2 cellular contexts compared by ENCODE assay signal in the genomic region with DNA sequence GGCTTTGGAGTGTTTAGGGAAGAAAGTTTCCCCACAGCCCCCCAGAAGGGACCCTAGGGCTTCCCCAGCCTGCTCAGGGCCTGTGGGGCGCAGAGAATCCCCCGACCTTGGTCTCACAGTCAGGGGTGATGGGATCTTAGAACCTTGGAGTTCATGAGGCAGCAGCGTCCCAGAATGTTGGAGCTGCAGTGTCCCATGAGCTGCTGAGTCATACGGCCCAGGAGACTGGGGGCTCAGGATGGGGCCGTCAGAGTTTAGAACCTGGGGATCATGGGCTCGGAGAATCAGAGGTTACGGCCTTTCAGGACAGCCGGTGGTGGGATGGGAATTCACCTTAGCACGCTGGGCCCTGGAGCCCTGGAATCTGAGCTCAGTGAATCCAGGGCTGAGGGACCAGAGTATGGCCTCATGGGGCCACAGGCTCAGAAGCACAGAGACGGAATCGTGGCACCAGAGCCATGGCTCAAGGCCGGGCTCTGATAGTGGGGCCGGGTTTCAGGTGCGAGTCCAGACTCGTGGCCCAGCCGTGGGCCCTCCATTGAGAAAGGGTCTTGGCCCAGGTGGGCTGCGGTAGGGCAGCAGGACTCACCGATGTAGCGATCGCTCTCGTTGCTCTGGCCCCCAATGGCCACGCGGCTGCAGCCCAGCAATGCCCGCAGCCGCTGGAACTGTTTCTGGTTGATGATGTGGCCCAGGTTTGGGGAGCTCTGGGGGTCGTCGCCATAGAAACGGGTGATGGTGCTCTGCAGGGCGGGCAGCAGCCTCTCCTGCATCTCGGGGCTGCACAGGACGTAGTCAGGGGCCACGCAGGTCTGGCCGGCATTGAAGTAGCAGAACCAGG.
TF ChIP-seq lines count a peak whose summit lies in the region.

No MANE protein-coding gene starts in this region.

TF ChIP-seq in K562, 482 proteins besides CTCF, POLR2A, EP300 and RAD21:
- TF ChIP-seq NFE2 (IDR thresholded peaks at IDR 0.05; ENCODE audit: low read depth): peak; percentile 32; the same call in 1 of the 2 replicates
- no peak for TF ChIP-seq RB1 (IDR thresholded peaks at IDR 0.05; ENCODE audit: low read depth)

TF ChIP-seq in WTC11, 78 proteins besides CTCF, POLR2A, EP300 and RAD21:
- TF ChIP-seq, protein P1, sequence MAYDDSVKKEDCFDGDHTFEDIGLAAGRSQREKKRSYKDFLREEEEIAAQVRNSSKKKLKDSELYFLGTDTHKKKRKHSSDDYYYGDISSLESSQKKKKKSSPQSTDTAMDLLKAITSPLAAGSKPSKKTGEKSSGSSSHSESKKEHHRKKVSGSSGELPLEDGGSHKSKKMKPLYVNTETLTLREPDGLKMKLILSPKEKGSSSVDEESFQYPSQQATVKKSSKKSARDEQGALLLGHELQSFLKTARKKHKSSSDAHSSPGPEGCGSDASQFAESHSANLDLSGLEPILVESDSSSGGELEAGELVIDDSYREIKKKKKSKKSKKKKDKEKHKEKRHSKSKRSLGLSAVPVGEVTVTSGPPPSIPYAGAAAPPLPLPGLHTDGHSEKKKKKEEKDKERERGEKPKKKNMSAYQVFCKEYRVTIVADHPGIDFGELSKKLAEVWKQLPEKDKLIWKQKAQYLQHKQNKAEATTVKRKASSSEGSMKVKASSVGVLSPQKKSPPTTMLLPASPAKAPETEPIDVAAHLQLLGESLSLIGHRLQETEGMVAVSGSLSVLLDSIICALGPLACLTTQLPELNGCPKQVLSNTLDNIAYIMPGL (CRISPR knock-in tag; IDR thresholded peaks at IDR 0.05): no peak
- TF ChIP-seq TCF7 (CRISPR knock-in tag; IDR thresholded peaks at IDR 0.05; ENCODE audit: low read depth): no peak
- TF ChIP-seq ETV6 (CRISPR knock-in tag; IDR thresholded peaks at IDR 0.05): no peak
- TF ChIP-seq, protein P2, sequence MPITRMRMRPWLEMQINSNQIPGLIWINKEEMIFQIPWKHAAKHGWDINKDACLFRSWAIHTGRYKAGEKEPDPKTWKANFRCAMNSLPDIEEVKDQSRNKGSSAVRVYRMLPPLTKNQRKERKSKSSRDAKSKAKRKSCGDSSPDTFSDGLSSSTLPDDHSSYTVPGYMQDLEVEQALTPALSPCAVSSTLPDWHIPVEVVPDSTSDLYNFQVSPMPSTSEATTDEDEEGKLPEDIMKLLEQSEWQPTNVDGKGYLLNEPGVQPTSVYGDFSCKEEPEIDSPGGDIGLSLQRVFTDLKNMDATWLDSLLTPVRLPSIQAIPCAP (CRISPR knock-in tag; IDR thresholded peaks at IDR 0.05): no peak
- TF ChIP-seq, protein P3, sequence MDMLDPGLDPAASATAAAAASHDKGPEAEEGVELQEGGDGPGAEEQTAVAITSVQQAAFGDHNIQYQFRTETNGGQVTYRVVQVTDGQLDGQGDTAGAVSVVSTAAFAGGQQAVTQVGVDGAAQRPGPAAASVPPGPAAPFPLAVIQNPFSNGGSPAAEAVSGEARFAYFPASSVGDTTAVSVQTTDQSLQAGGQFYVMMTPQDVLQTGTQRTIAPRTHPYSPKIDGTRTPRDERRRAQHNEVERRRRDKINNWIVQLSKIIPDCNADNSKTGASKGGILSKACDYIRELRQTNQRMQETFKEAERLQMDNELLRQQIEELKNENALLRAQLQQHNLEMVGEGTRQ (CRISPR knock-in tag; IDR thresholded peaks at IDR 0.05): no peak
- no peak for TF ChIP-seq ZNF263 (CRISPR knock-in tag; IDR thresholded peaks at IDR 0.05; ENCODE audit: low read depth)
- TF ChIP-seq, protein P4, sequence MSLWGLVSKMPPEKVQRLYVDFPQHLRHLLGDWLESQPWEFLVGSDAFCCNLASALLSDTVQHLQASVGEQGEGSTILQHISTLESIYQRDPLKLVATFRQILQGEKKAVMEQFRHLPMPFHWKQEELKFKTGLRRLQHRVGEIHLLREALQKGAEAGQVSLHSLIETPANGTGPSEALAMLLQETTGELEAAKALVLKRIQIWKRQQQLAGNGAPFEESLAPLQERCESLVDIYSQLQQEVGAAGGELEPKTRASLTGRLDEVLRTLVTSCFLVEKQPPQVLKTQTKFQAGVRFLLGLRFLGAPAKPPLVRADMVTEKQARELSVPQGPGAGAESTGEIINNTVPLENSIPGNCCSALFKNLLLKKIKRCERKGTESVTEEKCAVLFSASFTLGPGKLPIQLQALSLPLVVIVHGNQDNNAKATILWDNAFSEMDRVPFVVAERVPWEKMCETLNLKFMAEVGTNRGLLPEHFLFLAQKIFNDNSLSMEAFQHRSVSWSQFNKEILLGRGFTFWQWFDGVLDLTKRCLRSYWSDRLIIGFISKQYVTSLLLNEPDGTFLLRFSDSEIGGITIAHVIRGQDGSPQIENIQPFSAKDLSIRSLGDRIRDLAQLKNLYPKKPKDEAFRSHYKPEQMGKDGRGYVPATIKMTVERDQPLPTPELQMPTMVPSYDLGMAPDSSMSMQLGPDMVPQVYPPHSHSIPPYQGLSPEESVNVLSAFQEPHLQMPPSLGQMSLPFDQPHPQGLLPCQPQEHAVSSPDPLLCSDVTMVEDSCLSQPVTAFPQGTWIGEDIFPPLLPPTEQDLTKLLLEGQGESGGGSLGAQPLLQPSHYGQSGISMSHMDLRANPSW (CRISPR knock-in tag; conservative IDR thresholded peaks at IDR 0.05; ENCODE audit: low read depth): no peak
- no peak for TF ChIP-seq ZNF416 (CRISPR knock-in tag; IDR thresholded peaks at IDR 0.05)
- no peak for TF ChIP-seq TEAD1 (CRISPR knock-in tag; IDR thresholded peaks at IDR 0.05)
- no peak for TF ChIP-seq TEAD4 (CRISPR knock-in tag; IDR thresholded peaks at IDR 0.05)
